Comparison of ENCODE assay signal across 35 cellular contexts in genomic region chr6:107171513-107171912, GRCh38. TPM values are rescaled to one million over a fixed set of nuclear protein-coding genes. Genes with fewer than 3 reads are reported as not detected.
DNase-seq lines count a peak whose midpoint lies in the region; TF ChIP-seq lines count a peak whose summit lies in the region.
"Had no signal": no experiment of that assay in that cellular context is flagged by ENCODE, and none has a peak within 500 bp of the region (broad histone marks: within the 10 kb centered on the region; RNA-seq: fewer than 3 reads in every experiment).

No MANE protein-coding gene starts in this region.

- H3K4me3 Mint-ChIP-seq in osteocyte (ENCODE audit: unreplicated experiment) (no peak overlapping the region), nephron progenitor cell (no peak overlapping the region)
- H3K4me3 Mint-ChIP-seq: B cell; CD14-positive monocyte; CD4-positive, alpha-beta memory T cell; CD4-positive, alpha-beta T cell; CD4-positive, CD25-positive, alpha-beta regulatory T cell; CD8-positive, alpha-beta memory T cell; CD8-positive, alpha-beta T cell had no signal

- H3K27ac Mint-ChIP-seq in osteocyte (ENCODE audit: unreplicated experiment) (no peak overlapping the region), nephron progenitor cell (no peak overlapping the region)
- H3K27ac Mint-ChIP-seq: B cell; CD14-positive monocyte; CD4-positive, alpha-beta memory T cell; CD4-positive, alpha-beta T cell; CD4-positive, CD25-positive, alpha-beta regulatory T cell; CD8-positive, alpha-beta memory T cell; CD8-positive, alpha-beta T cell had no signal

- H3K27ac ChIP-seq in SJCRH30, result no peak overlapping the region
- H3K27ac ChIP-seq in SJSA1, result no peak overlapping the region
- H3K27ac ChIP-seq: 22Rv1; A549; BLaER1; BLaER1 treated with 17β-estradiol and CSF1 and Interleukin-3, amounts not matched to agents 10 nM and 100 nM; C4-2B had no signal

- H3K27me3 Mint-ChIP-seq in osteocyte (ENCODE audit: unreplicated experiment) (no peaks in the 10 kb centered on the region), nephron progenitor cell (ENCODE audit: low read depth, poor library complexity) (no peaks in the 10 kb centered on the region)
- H3K27me3 Mint-ChIP-seq: B cell; CD4-positive, alpha-beta memory T cell; CD4-positive, alpha-beta T cell; CD4-positive, CD25-positive, alpha-beta regulatory T cell; CD8-positive, alpha-beta memory T cell had no signal

- H3K4me1 Mint-ChIP-seq in osteocyte (ENCODE audit: unreplicated experiment) (no peaks in the 10 kb centered on the region), nephron progenitor cell (no peaks in the 10 kb centered on the region)
- H3K4me1 Mint-ChIP-seq: B cell; CD14-positive monocyte; CD4-positive, alpha-beta memory T cell; CD4-positive, CD25-positive, alpha-beta regulatory T cell; CD8-positive, alpha-beta memory T cell had no signal

- TF ChIP-seq CTCF in osteocyte (IDR thresholded peaks at IDR 0.05) (no peak), nephron progenitor cell (IDR thresholded peaks at IDR 0.05) (no peak)

- H3K36me3 Mint-ChIP-seq in osteocyte (ENCODE audit: unreplicated experiment) (peaks cover 2% of the 10 kb centered on the region), nephron progenitor cell (ENCODE audit: low read depth) (peaks cover 33% of the 10 kb centered on the region)

- H3K36me3 ChIP-seq in SJCRH30, result no peaks in the 10 kb centered on the region
- H3K36me3 ChIP-seq in SJSA1, result no peaks in the 10 kb centered on the region
- H3K36me3 ChIP-seq: BE2C, BLaER1 had no signal

- DNase-seq in NCI-H82 (lab: John Stamatoyannopoulos, UW) (peak; percentile 43), NCI-H82 treated with DMSO at 0.1 percent for 48 hours (lab: John Stamatoyannopoulos, UW; ENCODE audit: unreplicated experiment) (no peak), SJCRH30 (peak; percentile 23 to 39), SJSA1 (ENCODE audit: low read depth in 1 of 2, low spot score in 2 of 2) (peak; percentile 50 to 51), osteocyte (ENCODE audit: extremely low spot score, unreplicated experiment) (peak; percentile 7), SKM-1 treated with dmso at 0.1 percent for 144 hours (lab: John Stamatoyannopoulos, UW; ENCODE audit: unreplicated experiment) (no peak), occipital lobe (lab: John Stamatoyannopoulos, UW) (no peak), nephron progenitor cell (no peak)
- DNase-seq: 8988T; ACHN; AML-193; BE2C; C1 segment of cervical spinal cord; Caco-2; Calu3; CD4-positive, alpha-beta memory T cell; CD4-positive, alpha-beta T cell; CD4-positive, CD25-positive, alpha-beta regulatory T cell; CD8-positive, alpha-beta memory T cell; CD8-positive, alpha-beta T cell; COR-L47; DMS 273 treated with DMSO at 0.1 percent for 48 hours; DMS153; DMS53; DMS79; DMS79 treated with DMSO at 0.1 percent for 48 hours; DND-41; EL had no signal

- no peaks in the 10 kb centered on the region for H3K27me3 ChIP-seq in SJCRH30
- H3K27me3 ChIP-seq in SJSA1 (replicated peaks), result 0 out of 2 replicates have a peak, but pooled peaks cover 2% of the 10 kb centered on the region
- H3K27me3 ChIP-seq: BE2C; BLaER1; BLaER1 treated with 17β-estradiol and CSF1 and Interleukin-3, amounts not matched to agents 10 nM and 100 nM had no signal

- peaks cover 5% of the 10 kb centered on the region for H3K9me3 Mint-ChIP-seq in osteocyte (ENCODE audit: unreplicated experiment)
- H3K9me3 Mint-ChIP-seq in nephron progenitor cell, result peaks cover 39% of the 10 kb centered on the region
- H3K9me3 Mint-ChIP-seq: CD4-positive, alpha-beta memory T cell; CD4-positive, alpha-beta T cell; CD8-positive, alpha-beta T cell had no signal

- H3K4me3 ChIP-seq in SJCRH30, result no peak overlapping the region
- H3K4me3 ChIP-seq in SJSA1, result no peak overlapping the region
- H3K4me3 ChIP-seq: A549; BLaER1; BLaER1 treated with 17β-estradiol and CSF1 and Interleukin-3, amounts not matched to agents 10 nM and 100 nM had no signal

- H3K4me1 ChIP-seq in SJCRH30 (no peaks in the 10 kb centered on the region; the same call in 1 of the 2 replicates), SJSA1 (replicated peaks) (no peaks in the 10 kb centered on the region)
- H3K4me1 ChIP-seq: A549; BE2C; BLaER1; BLaER1 treated with 17β-estradiol and CSF1 and Interleukin-3, amounts not matched to agents 10 nM and 100 nM; Caco-2 had no signal

- H3K9me3 ChIP-seq in SJCRH30 (replicated peaks) (no peaks in the 10 kb centered on the region; the same call in 1 of the 2 replicates), SJSA1 (replicated peaks) (no peaks in the 10 kb centered on the region)
- H3K9me3 ChIP-seq: A549, BE2C, Caco-2 had no signal

RNA-seq across cellular contexts. Expression of gene BEND3, which starts 56.2 kb away (rescaled TPM):
- total RNA-seq in SJCRH30 (2014; rRNA removed; shearing (Covaris generic)), result 7.1 and 7.3 TPM in 2 replicates
- total RNA-seq in SJSA1 (2014; rRNA removed; shearing (Covaris generic)), result 3.7 and 4.5 TPM in 2 replicates
- total RNA-seq in osteocyte (4.4 and 4.5 TPM in 2 replicates), occipital lobe (6.2 TPM)

Comparison
In these comparisons a context has a peak if more than half of its experiments do, and no peak if none do; other contexts are left out.
1. DNase-seq: peak in NCI-H82 (single experiment), SJCRH30 (2 of 2), SJSA1 (2 of 2) and osteocyte (single experiment); none in NCI-H82 treated with DMSO at 0.1 percent for 48 hours (single experiment), SKM-1 treated with dmso at 0.1 percent for 144 hours (single experiment), occipital lobe (single experiment) and nephron progenitor cell (single experiment).